21 cellular contexts compared by ENCODE assay signal in the genomic region with DNA sequence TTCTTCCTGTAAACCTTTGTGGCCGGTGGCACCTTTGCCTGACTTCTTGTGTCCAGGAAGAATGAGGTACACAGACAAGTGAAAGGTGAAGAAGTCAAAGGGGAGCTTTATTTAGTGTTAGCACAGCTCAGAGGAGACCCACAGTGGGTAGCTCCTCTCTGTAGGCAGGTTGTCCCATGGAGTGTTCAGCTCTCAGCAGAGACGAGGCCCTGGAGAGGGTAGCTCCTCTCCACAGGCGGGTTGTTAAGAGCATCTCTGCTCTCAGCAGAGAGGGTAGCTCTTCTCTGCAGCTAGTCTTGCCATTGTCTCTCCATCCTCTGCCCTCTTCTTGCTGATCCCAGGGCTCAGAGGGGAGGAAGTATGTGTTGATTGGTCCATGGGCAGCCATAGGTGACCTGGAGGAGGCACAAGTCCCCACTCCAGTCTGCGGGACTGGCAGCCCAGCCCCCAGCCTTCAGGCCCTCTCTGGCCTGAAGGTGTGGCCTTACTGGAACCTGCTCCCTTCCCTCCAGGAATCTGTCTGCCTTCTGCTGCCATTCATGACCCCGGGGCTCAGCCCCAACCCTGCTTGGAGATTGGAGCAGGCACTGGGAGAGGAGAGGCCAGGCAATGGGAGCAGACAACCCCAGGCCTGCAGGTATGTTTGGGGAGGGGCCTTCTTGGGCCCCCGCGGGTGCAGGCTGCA.
"Had no signal": no experiment of that assay in that cellular context is flagged by ENCODE, and none has a peak within 500 bp of the region (broad histone marks: within the 10 kb centered on the region; RNA-seq: fewer than 3 reads in every experiment).

No MANE protein-coding gene starts in this region.

- H3K27me3 ChIP-seq: gastroesophageal sphincter, upper lobe of left lung, vagina had no signal

- H3K36me3 Mint-ChIP-seq: naive thymus-derived CD4-positive, alpha-beta T cell had no signal

- H3K9me3 ChIP-seq: esophagus squamous epithelium, gastroesophageal sphincter, psoas muscle, upper lobe of left lung, vagina had no signal

- H3K4me1 Mint-ChIP-seq: nephron progenitor cell had no signal

- DNase-seq: effector memory CD8-positive, alpha-beta T cell; esophagus squamous epithelium; foreskin fibroblast; glutamatergic neuron; left colon; mesendoderm; naive thymus-derived CD4-positive, alpha-beta T cell; nephron progenitor cell; psoas muscle; retina; spleen; stimulated activated CD4-positive, alpha-beta T cell treated with anti-CD3 and anti-CD28 coated beads, Interleukin-15, amount 100 ng/mL, for 24 hours; stimulated activated CD4-positive, alpha-beta T cell treated with anti-CD3 and anti-CD28 coated beads, Interleukin-1b, Interleukin-23, amount 100 ng/mL, for 48 hours; stimulated activated CD4-positive, alpha-beta T cell treated with anti-CD3 and anti-CD28 coated beads, Interleukin-4, amount 100 ng/mL, for 4 hours; stimulated activated naive CD4-positive, alpha-beta T cell treated with Interleukin-2 at 50 U/mL for 16 hours had no signal

- H3K27ac Mint-ChIP-seq: dendritic cell treated with granulocyte-macrophage colony-stimulating factor and Interleukin-4, amounts not matched to agents 40 ng/mL and 50 ng/mL, for 4 days; effector memory CD8-positive, alpha-beta T cell; naive thymus-derived CD4-positive, alpha-beta T cell; nephron progenitor cell had no signal

- H3K4me3 Mint-ChIP-seq: dendritic cell treated with granulocyte-macrophage colony-stimulating factor and Interleukin-4, amounts not matched to agents 40 ng/mL and 50 ng/mL, for 4 days; effector memory CD8-positive, alpha-beta T cell; naive thymus-derived CD4-positive, alpha-beta T cell; nephron progenitor cell had no signal

- H3K9me3 Mint-ChIP-seq: dendritic cell treated with granulocyte-macrophage colony-stimulating factor and Interleukin-4, amounts not matched to agents 40 ng/mL and 50 ng/mL, for 4 days; effector memory CD8-positive, alpha-beta T cell had no signal

- ATAC-seq: effector memory CD8-positive, alpha-beta T cell; gastroesophageal sphincter; naive thymus-derived CD4-positive, alpha-beta T cell; psoas muscle; sciatic nerve had no signal

- H3K4me3 ChIP-seq: esophagus squamous epithelium, gastroesophageal sphincter, psoas muscle, spleen, upper lobe of left lung, vagina had no signal

- H3K36me3 ChIP-seq: esophagus squamous epithelium, gastroesophageal sphincter, spleen, upper lobe of left lung, vagina had no signal

- H3K27ac ChIP-seq: epithelial cell of prostate, esophagus squamous epithelium, gastroesophageal sphincter, psoas muscle, spleen, upper lobe of left lung, vagina had no signal

- H3K4me1 ChIP-seq: esophagus squamous epithelium, gastroesophageal sphincter, psoas muscle, upper lobe of left lung, vagina had no signal
